ENCODE assay signal across 13 cellular contexts in genomic region chr22:43288807-43289417, GRCh38. TPM values are rescaled to one million over a fixed set of nuclear protein-coding genes. Genes with fewer than 3 reads are reported as not detected.
DNase-seq lines count a peak whose midpoint lies in the region; ATAC-seq, FAIRE-seq and TF ChIP-seq lines count a peak whose summit lies in the region.
"Had no signal": no experiment of that assay in that cellular context is flagged by ENCODE, and none has a peak within 500 bp of the region (broad histone marks: within the 10 kb centered on the region; RNA-seq: fewer than 3 reads in every experiment).

No MANE protein-coding gene starts in this region.

- H3K9me3 Mint-ChIP-seq in CD8-positive, alpha-beta T cell = no peaks in the 10 kb centered on the region

- no peak overlapping the region for H3K27ac Mint-ChIP-seq in CD8-positive, alpha-beta T cell

- no peaks in the 10 kb centered on the region for H4K20me1 ChIP-seq in SK-N-SH (ENCODE audit: insufficient read depth)

- no peaks in the 10 kb centered on the region for H3K27me3 ChIP-seq in CD8-positive, alpha-beta T cell (ENCODE audit: insufficient read depth, low read length)
- H3K27me3 ChIP-seq in NT2/D1 (ENCODE audit: insufficient read depth, insufficient read length) (no peaks in the 10 kb centered on the region), prostate gland (replicated peaks; ENCODE audit: insufficient read depth) (no peaks in the 10 kb centered on the region), SK-N-SH (ENCODE audit: insufficient read depth) (no peaks in the 10 kb centered on the region)
- H3K27me3 ChIP-seq: colonic mucosa had no signal

- TF ChIP-seq POLR2A in prostate gland (IDR thresholded peaks at IDR 0.05) (no peak), H54 (IDR thresholded peaks at IDR 0.05; ENCODE audit: low read depth, low read length) (no peak)

- H3K4me3 ChIP-seq in CD8-positive, alpha-beta T cell (ENCODE audit: low read depth, low read length) = no peak overlapping the region
- H3K4me3 ChIP-seq in NT2/D1 (ENCODE audit: insufficient read length, low read depth) (no peak overlapping the region), fibroblast of villous mesenchyme (ENCODE audit: low read depth, low read length) (peak overlapping the region; percentile 10), prostate gland (no peak overlapping the region), SK-N-SH (ENCODE audit: low read depth in 2 of 2, low read length in 1 of 2) (no peak overlapping the region)
- H3K4me3 ChIP-seq: colonic mucosa had no signal

- no peaks in the 10 kb centered on the region for H3K9me2 ChIP-seq in SK-N-SH

- no peak overlapping the region for H3K4me2 ChIP-seq in SK-N-SH

- no peak for TF ChIP-seq RAD21 in SK-N-SH (IDR thresholded peaks at IDR 0.05; ENCODE audit: low read length)

- DNase-seq in CD8-positive, alpha-beta T cell = no peak
- DNase-seq in NT2/D1 (ENCODE audit: low read depth, low spot score) = no peak
- no peak for DNase-seq in fibroblast of villous mesenchyme (ENCODE audit: low read depth)
- no peak for DNase-seq in prostate gland (ENCODE audit: low spot score)
- DNase-seq in H54 (ENCODE audit: insufficient read length, low spot score) = no peak
- DNase-seq in Ammon's horn (ENCODE audit: low spot score) = no peak
- no peak for DNase-seq in DMS 273 (lab: John Stamatoyannopoulos, UW; ENCODE audit: unreplicated experiment)
- no peak for DNase-seq in SK-N-SH
- DNase-seq: colonic mucosa, nucleus accumbens, T1000 had no signal

- intact Hi-C loops in CD8-positive, alpha-beta T cell (cut with DNase I, micrococcal nuclease) = no loop called here
- intact Hi-C loops in prostate gland (cut with DNase I) = no loop called here

- no peak overlapping the region for H3K27ac ChIP-seq in CD8-positive, alpha-beta T cell (ENCODE audit: low read depth, low read length)
- H3K27ac ChIP-seq in prostate gland (peak overlapping the region; percentile 34 to 52), SK-N-SH (ENCODE audit: low read depth in 2 of 2, low read length in 1 of 2) (peak overlapping the region in 1 of 2 experiments; percentile 95; a peak in 2 of 4 replicates)
- H3K27ac ChIP-seq: colonic mucosa had no signal

- H3K4me1 ChIP-seq in CD8-positive, alpha-beta T cell (ENCODE audit: insufficient read depth, low read length) = no peaks in the 10 kb centered on the region
- H3K4me1 ChIP-seq in NT2/D1 (ENCODE audit: insufficient read depth, insufficient read length) (peaks cover 9% of the 10 kb centered on the region), prostate gland (replicated peaks) (peaks cover 22% of the 10 kb centered on the region), SK-N-SH (ENCODE audit: control insufficient read depth in 1 of 2, insufficient read depth in 2 of 2, low read depth in 1 of 2, low read length in 1 of 2) (peaks cover 0 to 88% of the 10 kb centered on the region in 2 experiments; a peak in 1 of 4 replicates)
- H3K4me1 ChIP-seq: colonic mucosa had no signal

- no peak overlapping the region for H3K4me3 Mint-ChIP-seq in CD8-positive, alpha-beta T cell
- H3K4me3 Mint-ChIP-seq: activated naive CD8-positive, alpha-beta T cell had no signal

- ATAC-seq in CD8-positive, alpha-beta T cell = peak; percentile 20

- TF ChIP-seq CTCF in CD8-positive, alpha-beta T cell (IDR thresholded peaks at IDR 0.05) = no peak
- TF ChIP-seq CTCF in fibroblast of villous mesenchyme (IDR thresholded peaks at IDR 0.05; ENCODE audit: insufficient read depth, low read depth, low read length) (no peak), prostate gland (IDR thresholded peaks at IDR 0.05) (no peak), SK-N-SH (IDR thresholded peaks at IDR 0.05) (no peak)

- H3K36me3 Mint-ChIP-seq in CD8-positive, alpha-beta T cell = no peaks in the 10 kb centered on the region
- H3K36me3 Mint-ChIP-seq: activated naive CD8-positive, alpha-beta T cell had no signal

- WGBS in prostate gland = 65% methylated on average over 12 of the region's 12 CpGs
- 70% methylated on average over 3 of the region's 12 CpGs for WGBS in SK-N-SH (ENCODE audit: low lambda C conversion rate)

- H3K4me1 Mint-ChIP-seq in CD8-positive, alpha-beta T cell (ENCODE audit: low read depth) = peaks cover 4% of the 10 kb centered on the region

- H3K27me3 Mint-ChIP-seq in CD8-positive, alpha-beta T cell (ENCODE audit: low read depth) = no peaks in the 10 kb centered on the region
- H3K27me3 Mint-ChIP-seq: activated naive CD8-positive, alpha-beta T cell had no signal

- no peaks in the 10 kb centered on the region for H3F3A ChIP-seq in SK-N-SH (replicated peaks; ENCODE audit: insufficient read depth)

- H3K9me3 ChIP-seq in CD8-positive, alpha-beta T cell (ENCODE audit: low read length) = no peaks in the 10 kb centered on the region
- no peaks in the 10 kb centered on the region for H3K9me3 ChIP-seq in NT2/D1 (ENCODE audit: insufficient read depth, low read length)
- no peaks in the 10 kb centered on the region for H3K9me3 ChIP-seq in prostate gland
- no peaks in the 10 kb centered on the region for H3K9me3 ChIP-seq in SK-N-SH
- H3K9me3 ChIP-seq: colonic mucosa had no signal

- POLR2A ChIA-PET in CD8-positive, alpha-beta T cell (lab: Charles Lee) = no interaction called here
- POLR2A ChIA-PET in SK-N-SH (lab: Yijun Ruan, JAX) = interaction anchor here (2.9 kb wide), 1 partner anchor 21 kb away, joined by 9 read pairs; no protein-coding TSS in a partner anchor

- TF ChIP-seq EP300 in SK-N-SH (IDR thresholded peaks at IDR 0.05; ENCODE audit: borderline replicate concordance in 1 of 2, low read depth in 1 of 2, low read length in 1 of 2) = no peak

- H3K9ac ChIP-seq in NT2/D1 (ENCODE audit: insufficient read length, low read depth) (peak overlapping the region; percentile 50), SK-N-SH (no peak overlapping the region)

- H3K79me2 ChIP-seq in SK-N-SH (ENCODE audit: insufficient read depth) = no peaks in the 10 kb centered on the region

- no peak overlapping the region for H2AFZ ChIP-seq in SK-N-SH (ENCODE audit: low read depth)

- FAIRE-seq in H54 (lab: Jason Lieb, UNC) = no peak
- FAIRE-seq: RCC 7860 had no signal

- CTCF ChIA-PET in CD8-positive, alpha-beta T cell (lab: Charles Lee) = interaction anchor here (0.7 to 2.0 kb wide), 3 partner anchors 15 to 97 kb away, joined by 3 to 5 read pairs (median 4); no protein-coding TSS in a partner anchor
- CTCF ChIA-PET in SK-N-SH (lab: Yijun Ruan, JAX) = interaction anchor here (0.6 to 5.4 kb wide), 4 partner anchors 9 to 57 kb away, joined by 3 to 28 read pairs (median 15); no protein-coding TSS in a partner anchor

- no peaks in the 10 kb centered on the region for H3K36me3 ChIP-seq in CD8-positive, alpha-beta T cell (ENCODE audit: insufficient read depth, low read length)
- no peaks in the 10 kb centered on the region for H3K36me3 ChIP-seq in NT2/D1 (ENCODE audit: insufficient read depth, insufficient read length, low read length)
- H3K36me3 ChIP-seq in prostate gland = no peaks in the 10 kb centered on the region
- no peaks in the 10 kb centered on the region for H3K36me3 ChIP-seq in SK-N-SH (replicated peaks in 1 of 2; ENCODE audit: control insufficient read depth in 1 of 2, insufficient read depth in 2 of 2, low read length in 1 of 2)
- H3K36me3 ChIP-seq: colonic mucosa had no signal

TF ChIP-seq in SK-N-SH, 30 proteins besides CTCF, POLR2A, EP300 and RAD21 (continues in another document):
- TF ChIP-seq GATA2 (CRISPR knock-in tag; IDR thresholded peaks at IDR 0.05) = no peak
- no peak for TF ChIP-seq TAF1 (IDR thresholded peaks at IDR 0.05; ENCODE audit: borderline replicate concordance, low read depth, low read length)
- TF ChIP-seq IRF3 (IDR thresholded peaks at IDR 0.05; ENCODE audit: low read depth, low read length) = no peak
- no peak for TF ChIP-seq POLR2AphosphoS5 (IDR thresholded peaks at IDR 0.05; ENCODE audit: low read depth, low read length)
- no peak for TF ChIP-seq JUND (IDR thresholded peaks at IDR 0.05)
- no peak for TF ChIP-seq MXI1 (IDR thresholded peaks at IDR 0.05; ENCODE audit: low read depth, low read length)
- TF ChIP-seq USF1 (IDR thresholded peaks at IDR 0.05; ENCODE audit: borderline replicate concordance, low read depth) = no peak
- TF ChIP-seq FOXM1 (IDR thresholded peaks at IDR 0.05; ENCODE audit: low read depth) = no peak

RNA-seq across cellular contexts. Expression of gene SCUBE1, which starts 54.3 kb away (rescaled TPM):
- not detected for total RNA-seq in CD8-positive, alpha-beta T cell
- not detected in 2 replicates for total RNA-seq in fibroblast of villous mesenchyme
- 10 to 100 TPM in 1 of 2 donors, under 1 TPM in 1; 0.68 to 23.5 TPM for total RNA-seq in prostate gland
- polyA plus RNA-seq in SK-N-SH (2012; rRNA removed) = 0.06 and 0.56 TPM in 2 replicates
- polyA plus RNA-seq in SK-N-SH (2012; cell fraction: cytosol; rRNA removed) = 0.15 and 0.22 TPM in 2 replicates
- 0.24 and 0.47 TPM in 2 replicates for polyA plus RNA-seq in SK-N-SH (2012; cell fraction: nucleus; rRNA removed)
